Comparison of ENCODE assay signal across 15 cellular contexts in the genomic region with DNA sequence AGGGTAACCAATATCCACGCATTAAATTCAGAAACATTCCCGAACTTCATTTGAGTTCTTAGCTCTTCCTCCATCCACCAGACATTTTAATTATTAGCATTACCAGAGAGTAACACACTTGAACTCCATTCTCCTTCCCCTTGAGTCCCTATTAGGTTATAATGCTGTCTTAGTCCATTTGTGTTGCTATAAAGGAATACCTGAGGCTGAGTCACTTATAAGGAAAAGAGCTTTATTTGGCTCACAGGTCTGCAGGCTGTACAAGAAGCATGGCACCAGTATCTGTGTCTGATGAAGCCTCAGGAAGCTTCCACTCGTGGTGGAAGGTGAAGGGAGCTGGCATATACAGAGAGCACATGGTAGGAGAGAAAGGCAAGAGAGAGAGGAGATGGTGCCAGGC. TPM values are rescaled to one million over a fixed set of nuclear protein-coding genes. Genes with fewer than 3 reads are reported as not detected.
DNase-seq lines count a peak whose midpoint lies in the region; ATAC-seq and TF ChIP-seq lines count a peak whose summit lies in the region.
"Had no signal": no experiment of that assay in that cellular context is flagged by ENCODE, and none has a peak within 500 bp of the region (broad histone marks: within the 10 kb centered on the region; RNA-seq: fewer than 3 reads in every experiment).

No MANE protein-coding gene starts in this region.

- no peaks in the 10 kb centered on the region for H3K27me3 Mint-ChIP-seq in type B pancreatic cell

- H3K27ac ChIP-seq in PC-3 (ENCODE audit: low read length) = peak overlapping the region; percentile 99
- H3K27ac ChIP-seq in epithelial cell of prostate = peak overlapping the region; percentile 96
- peak overlapping the region; percentile 22 for H3K27ac ChIP-seq in neutrophil

- H2AFZ ChIP-seq in PC-3 (ENCODE audit: low read length) = no peak overlapping the region

- CTCF ChIA-PET in PC-3 (lab: Charles Lee) = no interaction called here

- H3F3A ChIP-seq in PC-3 (ENCODE audit: low read length, unreplicated experiment) = peaks cover 20% of the 10 kb centered on the region

- peaks cover 89% of the 10 kb centered on the region for H3K79me2 ChIP-seq in PC-3 (ENCODE audit: low read length)

- H3K36me3 ChIP-seq in PC-3 (ENCODE audit: low read depth, low read length) (peaks cover 10% of the 10 kb centered on the region), neutrophil (no peaks in the 10 kb centered on the region)
- H3K36me3 ChIP-seq: MG63 had no signal

- H4K20me1 ChIP-seq in PC-3 (ENCODE audit: low read length) = no peaks in the 10 kb centered on the region

- TF ChIP-seq CTCF in PC-3 (conservative IDR thresholded peaks at IDR 0.05; ENCODE audit: low read depth, low read length) (no peak), neutrophil (IDR thresholded peaks at IDR 0.05) (no peak), type B pancreatic cell (conservative IDR thresholded peaks at IDR 0.05) (no peak)

- no peaks in the 10 kb centered on the region for H3K9me2 ChIP-seq in PC-3 (replicated peaks; ENCODE audit: low read length)

- H3K4me1 ChIP-seq in PC-3 (ENCODE audit: insufficient read depth, low read length) (peaks cover 68% of the 10 kb centered on the region), neutrophil (ENCODE audit: control insufficient read depth in 1 of 2, insufficient read depth in 1 of 2, low read depth in 1 of 2, low read length in 1 of 2) (peaks cover 35 to 48% of the 10 kb centered on the region in 2 experiments)

- intact Hi-C loops in PC-3 (cut with micrococcal nuclease) = loop anchor here (1.0 kb wide), 1 partner anchor 12 kb away; no protein-coding TSS in a partner anchor

- DNase-seq in PC-3 (no peak), epithelial cell of prostate (ENCODE audit: low read depth, low spot score) (no peak), type B pancreatic cell (ENCODE audit: extremely low spot score, unreplicated experiment) (no peak)
- DNase-seq: activated CD4-positive, alpha-beta T cell treated with anti-CD3 and anti-CD28 coated beads, Interleukin-2, amount 10 ng/mL, durations not matched to agents 24 days and 14 days; activated T-cell treated with anti-CD3 and anti-CD28 coated beads, Interleukin-2, amount 50 U/mL, for 24 hours; CD8-positive, alpha-beta T cell; hippocampal formation; MG63; NCI-H2029 treated with DMSO at 0.1 percent for 48 hours; T1000 had no signal

- BruUV-seq in PC-3 (replicated peaks; lab: Mats Ljungman, UMichigan) = no TSS peak

- H3K27me3 ChIP-seq in PC-3 (ENCODE audit: low read length) = no peaks in the 10 kb centered on the region
- peaks cover 4% of the 10 kb centered on the region for H3K27me3 ChIP-seq in neutrophil
- H3K27me3 ChIP-seq: MG63 had no signal

- POLR2A ChIA-PET in PC-3 (lab: Charles Lee; ENCODE audit: unreplicated experiment) = interaction anchor here (0.5 to 0.6 kb wide), 2 partner anchors 19 to 89 kb away, joined by 3 to 6 read pairs; no protein-coding TSS in a partner anchor

- peak overlapping the region; percentile 74 for H3K4me2 ChIP-seq in PC-3 (ENCODE audit: low read length)

- H3K9ac ChIP-seq in PC-3 (ENCODE audit: low read length) = peak overlapping the region; percentile 86

- H3K9me3 Mint-ChIP-seq in type B pancreatic cell = peaks cover 5% of the 10 kb centered on the region
- H3K9me3 Mint-ChIP-seq: activated CD4-positive, alpha-beta T cell treated with anti-CD3 and anti-CD28 coated beads, Interleukin-2, amount 10 ng/mL, durations not matched to agents 24 days and 14 days; activated T-cell treated with anti-CD3 and anti-CD28 coated beads, Interleukin-2, amount 50 U/mL, for 24 hours; CD8-positive, alpha-beta T cell; neural crest cell had no signal

- H3K4me1 Mint-ChIP-seq in type B pancreatic cell (ENCODE audit: unreplicated experiment) = peaks cover 43% of the 10 kb centered on the region

- H3K4me3 ChIP-seq in PC-3 (ENCODE audit: low read length) (peak overlapping the region; percentile 35; the same call in 1 of the 2 replicates), neutrophil (ENCODE audit: low read depth in 1 of 2, low read length in 1 of 2) (no peak overlapping the region)
- H3K4me3 ChIP-seq: MG63 had no signal

- no peaks in the 10 kb centered on the region for H3K9me3 ChIP-seq in PC-3 (ENCODE audit: low read length)
- no peaks in the 10 kb centered on the region for H3K9me3 ChIP-seq in neutrophil
- H3K9me3 ChIP-seq: MG63 had no signal

- H3K27ac Mint-ChIP-seq in type B pancreatic cell = peak overlapping the region; percentile 94
- H3K27ac Mint-ChIP-seq: activated CD4-positive, alpha-beta T cell treated with anti-CD3 and anti-CD28 coated beads, Interleukin-2, amount 10 ng/mL, durations not matched to agents 24 days and 14 days; activated T-cell treated with anti-CD3 and anti-CD28 coated beads, Interleukin-2, amount 50 U/mL, for 24 hours; CD8-positive, alpha-beta T cell had no signal

- ATAC-seq in PC-3 = no peak; the same call in 1 of the 2 replicates
- ATAC-seq in GM19463 (IDR thresholded peaks at IDR 0.05; ENCODE audit: unreplicated experiment) = no peak
- no peak for ATAC-seq in GM19467 (IDR thresholded peaks at IDR 0.05; ENCODE audit: unreplicated experiment)
- ATAC-seq in GM19351 (IDR thresholded peaks at IDR 0.05; ENCODE audit: unreplicated experiment) = no peak
- ATAC-seq: CD8-positive, alpha-beta T cell had no signal

- H3K36me3 Mint-ChIP-seq in type B pancreatic cell = peaks cover 4% of the 10 kb centered on the region
- H3K36me3 Mint-ChIP-seq: CD8-positive, alpha-beta T cell had no signal

- no peak overlapping the region for H3K4me3 Mint-ChIP-seq in type B pancreatic cell
- H3K4me3 Mint-ChIP-seq: activated CD4-positive, alpha-beta T cell treated with anti-CD3 and anti-CD28 coated beads, Interleukin-2, amount 10 ng/mL, durations not matched to agents 24 days and 14 days; activated T-cell treated with anti-CD3 and anti-CD28 coated beads, Interleukin-2, amount 50 U/mL, for 24 hours; CD8-positive, alpha-beta T cell; neural crest cell had no signal

RNA-seq across cellular contexts. Expression of a gene that starts 25.4 kb away (rescaled TPM):
- total RNA-seq in PC-3 (2014; rRNA removed) (39.7 and 41.7 TPM in 2 replicates), type B pancreatic cell (ENCODE audit: low replicate concordance) (16.1 and 20.1 TPM in 2 replicates)

Comparison
In these comparisons a context has a peak if more than half of its experiments do, and no peak if none do; other contexts are left out.
1. H3K27ac ChIP-seq: peak in every context shown above with its lines; median percentile 99 in PC-3; 96 in epithelial cell of prostate; 22 in neutrophil.